ENCODE assay signal across 8 cellular contexts in the genomic region with DNA sequence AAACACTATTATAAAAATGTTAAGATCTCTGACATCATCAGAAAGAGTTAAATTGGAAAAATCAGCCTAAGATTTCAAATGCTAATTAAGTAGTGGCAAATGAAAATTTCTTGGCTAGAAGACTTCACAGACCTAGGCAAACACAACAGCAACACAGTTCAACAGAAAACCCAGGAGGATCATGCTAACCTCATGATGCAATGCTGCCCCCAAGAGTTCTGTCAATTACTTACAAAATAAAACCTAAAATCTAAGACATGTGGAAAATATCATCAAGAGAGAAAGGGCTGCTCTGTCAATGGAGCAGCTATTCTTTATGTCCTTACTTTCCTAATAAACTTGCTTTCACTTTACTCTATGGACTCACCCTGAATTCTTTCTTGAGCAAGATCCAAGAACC. TPM values are rescaled to one million over a fixed set of nuclear protein-coding genes. Genes with fewer than 3 reads are reported as not detected.
DNase-seq lines count a peak whose midpoint lies in the region; ATAC-seq, FAIRE-seq and TF ChIP-seq lines count a peak whose summit lies in the region.

No MANE protein-coding gene starts in this region.

- no peaks in the 10 kb centered on the region for H3K36me3 Mint-ChIP-seq in activated naive CD8-positive, alpha-beta T cell treated with anti-CD3 and anti-CD28 coated beads, Interleukin-2, amount 50 U/mL, for 24 hours (ENCODE audit: low read depth)
- H3K36me3 Mint-ChIP-seq in mesothelial cell of epicardium, result peaks cover 43% of the 10 kb centered on the region

- FAIRE-seq in islet of Langerhans (lab: Jason Lieb, UNC), result peak; percentile 84

- no peak overlapping the region for H3K27ac ChIP-seq in heart left ventricle

- no peak overlapping the region for H3K4me3 Mint-ChIP-seq in activated naive CD8-positive, alpha-beta T cell treated with anti-CD3 and anti-CD28 coated beads, Interleukin-2, amount 50 U/mL, for 24 hours
- H3K4me3 Mint-ChIP-seq in mesothelial cell of epicardium, result no peak overlapping the region

- peaks cover 0 to 33% (median 3%) of the 10 kb centered on the region in 9 donors for H3K36me3 ChIP-seq in heart left ventricle

- H3K4me1 ChIP-seq in heart left ventricle, result no peaks in the 10 kb centered on the region

- TF ChIP-seq CTCF in heart left ventricle (IDR thresholded peaks at IDR 0.05) (peak in 10 of 12 donors; percentile 16 to 47 (median 34)), mesothelial cell of epicardium (IDR thresholded peaks at IDR 0.05; ENCODE audit: unreplicated experiment) (no peak)

- no peak overlapping the region for H3K27ac Mint-ChIP-seq in activated naive CD8-positive, alpha-beta T cell treated with anti-CD3 and anti-CD28 coated beads, Interleukin-2, amount 50 U/mL, for 24 hours
- no peak overlapping the region for H3K27ac Mint-ChIP-seq in mesothelial cell of epicardium

- no peaks in the 10 kb centered on the region for H3K9me3 ChIP-seq in heart left ventricle

- no peak overlapping the region for H3K4me3 ChIP-seq in heart left ventricle

- intact Hi-C loops in heart left ventricle (cut with DNase I), result loop anchor here in 4 of 10 donors (5.0 to 10.0 kb wide), 3 partner anchors 234 to 546 kb away; a partner anchor contains a TSS
- intact Hi-C loops in cardiac septum (cut with DNase I), result loop anchor here (5.0 kb wide), 1 partner anchor 549 kb away; a partner anchor contains a TSS

- DNase-seq in heart left ventricle (no peak), cardiac septum (ENCODE audit: low spot score) (no peak), NCI-H1694 treated with DMSO at 0.1 percent for 48 hours (lab: John Stamatoyannopoulos, UW) (peak; percentile 11), mesothelial cell of epicardium (ENCODE audit: low spot score in 2 of 2, unreplicated experiment in 2 of 2) (no peak), mucosa of gallbladder (ENCODE audit: low spot score) (no peak)
- DNase-seq in activated naive CD8-positive, alpha-beta T cell treated with anti-CD3 and anti-CD28 coated beads, Interleukin-2, amount 50 U/mL, for 24 hours, result peak; percentile 1

- no peaks in the 10 kb centered on the region for H3K27me3 Mint-ChIP-seq in activated naive CD8-positive, alpha-beta T cell treated with anti-CD3 and anti-CD28 coated beads, Interleukin-2, amount 50 U/mL, for 24 hours
- no peaks in the 10 kb centered on the region for H3K27me3 Mint-ChIP-seq in mesothelial cell of epicardium (ENCODE audit: low read depth)

- H3K4me1 Mint-ChIP-seq in activated naive CD8-positive, alpha-beta T cell treated with anti-CD3 and anti-CD28 coated beads, Interleukin-2, amount 50 U/mL, for 24 hours, result no peaks in the 10 kb centered on the region
- H3K4me1 Mint-ChIP-seq in mesothelial cell of epicardium, result no peaks in the 10 kb centered on the region

- ATAC-seq in heart left ventricle, result no peak
- no peak for ATAC-seq in activated naive CD8-positive, alpha-beta T cell treated with anti-CD3 and anti-CD28 coated beads, Interleukin-2, amount 50 U/mL, for 24 hours
- ATAC-seq in GM18907 (IDR thresholded peaks at IDR 0.05; ENCODE audit: unreplicated experiment), result no peak

- TF ChIP-seq POLR2A in heart left ventricle (IDR thresholded peaks at IDR 0.05), result no peak

- H3K27me3 ChIP-seq in heart left ventricle, result peaks cover 0 to 9% (median 0%) of the 10 kb centered on the region in 9 donors

- H3K9me3 Mint-ChIP-seq in activated naive CD8-positive, alpha-beta T cell treated with anti-CD3 and anti-CD28 coated beads, Interleukin-2, amount 50 U/mL, for 24 hours, result no peaks in the 10 kb centered on the region
- no peaks in the 10 kb centered on the region for H3K9me3 Mint-ChIP-seq in mesothelial cell of epicardium

RNA-seq across cellular contexts. Expression of a gene that starts 21.0 kb away (rescaled TPM):
- total RNA-seq in heart left ventricle (not detected), cardiac septum (not detected), mesothelial cell of epicardium (not detected in 3 replicates), mucosa of gallbladder (not detected)
- not detected for polyA plus RNA-seq in heart left ventricle

RNA-seq across cellular contexts. Expression of a gene that starts 41.5 kb away (rescaled TPM):
- total RNA-seq in heart left ventricle (1 to 10 TPM; 3.9 to 8.3 (median 5.3) TPM), cardiac septum (5.9 TPM), mesothelial cell of epicardium (75.1 to 78.1 TPM (median 75.3 TPM) in 3 replicates), mucosa of gallbladder (18.5 TPM)
- 1 to 10 TPM; 3.1 to 4.2 TPM for polyA plus RNA-seq in heart left ventricle

RNA-seq across cellular contexts. Expression of a gene that starts 48.4 kb away (rescaled TPM):
- total RNA-seq in heart left ventricle, result 10 to 100 TPM; 15.0 to 23.4 (median 17.3) TPM
- 10 to 100 TPM; 10.1 to 14.5 TPM for polyA plus RNA-seq in heart left ventricle
- total RNA-seq in cardiac septum, result 21.0 TPM
- 41.1 to 43.3 TPM (median 42.6 TPM) in 3 replicates for total RNA-seq in mesothelial cell of epicardium
- total RNA-seq in mucosa of gallbladder, result 42.6 TPM

Comparison
In these comparisons a context has a peak if more than half of its experiments do, and no peak if none do; other contexts are left out.
1. DNase-seq: peak in NCI-H1694 treated with DMSO at 0.1 percent for 48 hours (single experiment) and activated naive CD8-positive, alpha-beta T cell treated with anti-CD3 and anti-CD28 coated beads, Interleukin-2, amount 50 U/mL, for 24 hours (single experiment); none in heart left ventricle (0 of 5), cardiac septum (single experiment), mesothelial cell of epicardium (0 of 2) and mucosa of gallbladder (single experiment).